7 cellular contexts compared by ENCODE assay signal in the genomic region with DNA sequence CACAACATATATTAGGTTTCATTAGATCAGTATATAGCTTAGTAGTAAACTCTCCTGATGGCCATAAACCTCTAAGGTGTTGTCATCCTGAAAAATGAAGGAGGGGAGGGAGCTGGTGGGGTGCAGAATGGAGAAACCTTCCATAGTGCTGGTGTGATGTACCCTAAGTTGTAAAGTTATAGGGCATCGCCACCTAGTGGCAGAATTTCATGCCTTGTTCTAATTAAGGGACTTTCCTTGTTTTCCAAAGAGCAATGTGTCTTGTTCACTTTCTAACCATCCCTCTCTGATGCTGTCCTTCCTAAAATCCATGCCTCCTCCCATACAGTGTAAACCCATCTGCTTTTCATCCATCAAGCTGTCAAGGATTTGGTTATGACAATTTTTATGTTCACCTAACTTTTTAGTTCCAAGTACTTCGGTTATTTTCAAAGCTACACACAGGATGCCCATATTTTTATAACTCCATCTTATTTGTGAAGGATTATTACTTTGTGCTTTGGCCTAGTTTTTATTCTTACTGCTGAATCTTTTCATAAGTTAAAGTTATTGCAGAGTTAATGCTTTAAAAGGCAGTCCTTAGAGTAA. TPM values are rescaled to one million over a fixed set of nuclear protein-coding genes. Genes with fewer than 3 reads are reported as not detected.
DNase-seq lines count a peak whose midpoint lies in the region; ATAC-seq and TF ChIP-seq lines count a peak whose summit lies in the region.

No MANE protein-coding gene starts in this region.

- H3K4me1 ChIP-seq in OCI-LY1 (ENCODE audit: insufficient read depth, low read length, severe bottlenecking): peaks cover 14% of the 10 kb centered on the region
- H3K4me1 ChIP-seq in foreskin keratinocyte: no peaks in the 10 kb centered on the region

- TF ChIP-seq CTCF in HFFc6 (IDR thresholded peaks at IDR 0.05) (peak; percentile 80), OCI-LY1 (IDR thresholded peaks at IDR 0.05; ENCODE audit: low read length) (peak; percentile 48; the same call in 1 of the 2 replicates), foreskin keratinocyte (conservative IDR thresholded peaks at IDR 0.05) (peak; percentile 57)

- peaks cover 15% of the 10 kb centered on the region for H3K36me3 ChIP-seq in OCI-LY1 (ENCODE audit: insufficient read depth, low read length)

- H3K27me3 ChIP-seq in OCI-LY1 (ENCODE audit: insufficient read depth, low read length) (no peaks in the 10 kb centered on the region), foreskin keratinocyte (no peaks in the 10 kb centered on the region)

- H2AFZ ChIP-seq in OCI-LY1 (ENCODE audit: low read length): no peak overlapping the region

- no peaks in the 10 kb centered on the region for H3F3A ChIP-seq in OCI-LY1 (ENCODE audit: insufficient read depth, low read length)

- peak in 1 of 2 donors; percentile 52 for ATAC-seq in activated T-cell treated with anti-CD3 and anti-CD28 coated beads, Interleukin-2, amount 50 U/mL, for 72 hours (replicated peaks in 1 of 2)
- peak; percentile 50 for ATAC-seq in foreskin keratinocyte

- DNase-seq in GDM1 (lab: John Stamatoyannopoulos, UW) (peak; percentile 2), HFFc6 (peak; percentile 34), foreskin keratinocyte (peak in 1 of 2 donors; percentile 39), pulmonary artery endothelial cell (ENCODE audit: low read depth, low spot score) (peak; percentile 20), SKM-1 (lab: John Stamatoyannopoulos, UW; ENCODE audit: unreplicated experiment) (no peak)
- peak; percentile 50 to 66 for DNase-seq in activated T-cell treated with anti-CD3 and anti-CD28 coated beads, Interleukin-2, amount 50 U/mL, for 72 hours

- H3K4me3 Mint-ChIP-seq in HFFc6: no peak overlapping the region
- H3K4me3 Mint-ChIP-seq in activated T-cell treated with anti-CD3 and anti-CD28 coated beads, Interleukin-2, amount 50 U/mL, for 72 hours: no peak overlapping the region

- no peaks in the 10 kb centered on the region for H3K9me2 ChIP-seq in OCI-LY1 (ENCODE audit: low read depth, low read length)

- H3K79me2 ChIP-seq in OCI-LY1 (ENCODE audit: insufficient read depth, low read length): peaks cover 11% of the 10 kb centered on the region

- peaks cover 3% of the 10 kb centered on the region; the same call in 1 of the 2 replicates for H3K27me3 Mint-ChIP-seq in HFFc6 (ENCODE audit: insufficient read depth)
- H3K27me3 Mint-ChIP-seq in activated T-cell treated with anti-CD3 and anti-CD28 coated beads, Interleukin-2, amount 50 U/mL, for 72 hours (ENCODE audit: low read depth): peaks cover 6% of the 10 kb centered on the region

- H3K4me3 ChIP-seq in OCI-LY1 (ENCODE audit: low read depth, low read length, poor library complexity, severe bottlenecking): no peak overlapping the region

- H3K9me3 Mint-ChIP-seq in HFFc6: no peaks in the 10 kb centered on the region
- H3K9me3 Mint-ChIP-seq in activated T-cell treated with anti-CD3 and anti-CD28 coated beads, Interleukin-2, amount 50 U/mL, for 72 hours: no peaks in the 10 kb centered on the region

- H3K4me2 ChIP-seq in OCI-LY1 (ENCODE audit: low read length): no peak overlapping the region

- no peak overlapping the region for H3K9ac ChIP-seq in OCI-LY1 (ENCODE audit: low read length)

- no peaks in the 10 kb centered on the region for H3K9me3 ChIP-seq in OCI-LY1 (ENCODE audit: low read length)

- H4K20me1 ChIP-seq in OCI-LY1 (ENCODE audit: insufficient read depth, low read length): no peaks in the 10 kb centered on the region

- H3K4me1 Mint-ChIP-seq in HFFc6 (ENCODE audit: low read depth): peaks cover 20% of the 10 kb centered on the region
- peaks cover 17% of the 10 kb centered on the region for H3K4me1 Mint-ChIP-seq in activated T-cell treated with anti-CD3 and anti-CD28 coated beads, Interleukin-2, amount 50 U/mL, for 72 hours (ENCODE audit: low read depth)

- peaks cover 9% of the 10 kb centered on the region for H3K36me3 Mint-ChIP-seq in HFFc6 (ENCODE audit: low read depth)
- peaks cover 7 to 9% of the 10 kb centered on the region in 2 donors for H3K36me3 Mint-ChIP-seq in activated T-cell treated with anti-CD3 and anti-CD28 coated beads, Interleukin-2, amount 50 U/mL, for 72 hours (ENCODE audit: insufficient read depth in 2 of 2)

- no peak overlapping the region for H3K27ac Mint-ChIP-seq in HFFc6
- H3K27ac Mint-ChIP-seq in activated T-cell treated with anti-CD3 and anti-CD28 coated beads, Interleukin-2, amount 50 U/mL, for 72 hours: no peak overlapping the region

- H3K27ac ChIP-seq in OCI-LY1 (ENCODE audit: low read depth, low read length, poor library complexity, severe bottlenecking) (no peak overlapping the region), foreskin keratinocyte (no peak overlapping the region)

RNA-seq across cellular contexts. Expression of gene NBDY, which starts 4.5 kb away (rescaled TPM):
- total RNA-seq in HFFc6 (2021; fragmentation: NEBNext Ultra II Directional; extraction: Animal tissue kit (Norgen Biotek cat#: 25700)): 10 to 100 TPM; 61.2 to 78.7 (median 68.3) TPM
- total RNA-seq in activated T-cell treated with anti-CD3 and anti-CD28 coated beads, Interleukin-2, amount 50 U/mL, for 72 hours: 10 to 100 TPM; 57.7 to 66.5 TPM
- 20.8 and 21.9 TPM in 2 replicates for total RNA-seq in foreskin keratinocyte
- 47.8 and 48.2 TPM in 2 replicates for polyA plus RNA-seq in foreskin keratinocyte
- total RNA-seq in pulmonary artery endothelial cell: 4.9 and 5.5 TPM in 2 replicates
